ENCODE assay signal across 8 cellular contexts in genomic region chr13:54913668-54914067, GRCh38.
"Had no signal": no experiment of that assay in that cellular context is flagged by ENCODE, and none has a peak within 500 bp of the region (broad histone marks: within the 10 kb centered on the region; RNA-seq: fewer than 3 reads in every experiment).

No MANE protein-coding gene starts in this region.

- H3K4me3 Mint-ChIP-seq: HFFc6 had no signal

- H3K4me3 ChIP-seq: GM23248, HAP-1, K562 had no signal

- H3K9ac ChIP-seq: GM23248 had no signal

- H3K9me3 ChIP-seq: HAP-1 had no signal

- ATAC-seq: HCT116, K562 had no signal

- H3K27ac Mint-ChIP-seq: HFFc6 had no signal

- DNase-seq: GM23248, HFFc6, IMR-90, KG1 had no signal

- H2AFZ ChIP-seq: GM23248 had no signal

- H3K4me1 ChIP-seq: HAP-1 had no signal

- H3K36me3 ChIP-seq: HAP-1 had no signal

- H3K27ac ChIP-seq: GM23248, HL-60 had no signal
